ENCODE assay signal across 8 cellular contexts in the genomic region with DNA sequence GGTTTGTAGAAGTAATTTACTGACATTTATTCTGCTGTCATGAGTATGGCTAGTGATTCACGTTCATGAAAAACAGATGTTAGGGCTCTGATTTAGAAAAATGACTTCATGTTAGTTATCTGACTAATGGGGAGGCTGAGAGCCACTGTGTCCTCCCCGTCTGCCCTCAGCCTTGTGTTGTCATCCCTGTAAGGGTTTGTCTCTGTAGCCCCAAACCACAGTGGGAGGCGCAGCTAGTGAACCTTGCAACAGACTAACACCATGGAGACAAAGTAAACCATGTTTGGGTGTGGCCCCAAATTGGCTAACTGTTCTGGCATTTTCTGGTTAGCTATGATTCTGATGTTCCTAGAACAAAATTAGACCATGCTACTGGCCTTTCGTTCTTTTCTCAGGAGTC.
A peak's percentile ranks its signal among the peaks of the same experiment; 100 is the strongest.
DNase-seq lines count a peak whose midpoint lies in the region; ATAC-seq and TF ChIP-seq lines count a peak whose summit lies in the region.

No MANE protein-coding gene starts in this region.

- H3K36me3 ChIP-seq in left ventricle myocardium inferior, result no peaks in the 10 kb centered on the region

- no peaks in the 10 kb centered on the region for H3K9me3 Mint-ChIP-seq in Calu3 (ENCODE audit: low read depth, unreplicated experiment)
- H3K9me3 Mint-ChIP-seq in activated naive CD4-positive, alpha-beta T cell treated with anti-CD3 and anti-CD28 coated beads, Interleukin-2, amount 10 ng/mL, durations not matched to agents 7 days and 5 days, result no peaks in the 10 kb centered on the region

- no peaks in the 10 kb centered on the region for H3K9me3 ChIP-seq in left ventricle myocardium inferior (replicated peaks)

- no peak overlapping the region for H3K4me3 ChIP-seq in left ventricle myocardium inferior

- BruUV-seq in Calu3 (replicated peaks; lab: Mats Ljungman, UMichigan), result no TSS peak

- ATAC-seq in HG02981 (IDR thresholded peaks at IDR 0.05; ENCODE audit: unreplicated experiment), result peak; percentile 56

- H3K36me3 Mint-ChIP-seq in Calu3 (ENCODE audit: insufficient read depth, unreplicated experiment), result peaks cover 18% of the 10 kb centered on the region
- H3K36me3 Mint-ChIP-seq in activated naive CD4-positive, alpha-beta T cell treated with anti-CD3 and anti-CD28 coated beads, Interleukin-2, amount 10 ng/mL, durations not matched to agents 7 days and 5 days, result peaks cover 3% of the 10 kb centered on the region

- peak overlapping the region; percentile 94 for H3K27ac ChIP-seq in left ventricle myocardium inferior (replicated peaks)

- DNase-seq in Calu3, result peak; percentile 44
- peak; percentile 98 for DNase-seq in SIG-M5 treated with dmso at 0.1 percent for 504 hours (lab: John Stamatoyannopoulos, UW; ENCODE audit: unreplicated experiment)
- peak; percentile 93 for DNase-seq in activated naive CD4-positive, alpha-beta T cell treated with anti-CD3 and anti-CD28 coated beads, Interleukin-2, amount 10 ng/mL, durations not matched to agents 7 days and 5 days
- peak; percentile 81 for DNase-seq in left ventricle myocardium inferior
- peak; percentile 50 for DNase-seq in stimulated activated CD4-positive, alpha-beta T cell treated with anti-CD3 and anti-CD28 coated beads, Interleukin-12 subunit alpha, Interleukin-12 subunit beta, amount 100 ng/mL, for 4 hours
- DNase-seq in middle frontal gyrus (ENCODE audit: extremely low spot score, low spot score), result no peak
- no peak for DNase-seq in foreskin melanocyte

- intact Hi-C loops in Calu3 (cut with micrococcal nuclease; ENCODE audit: unreplicated experiment), result no loop called here
- intact Hi-C loops in left ventricle myocardium inferior (cut with micrococcal nuclease), result no loop called here

- no peaks in the 10 kb centered on the region for H3K27me3 Mint-ChIP-seq in Calu3 (ENCODE audit: unreplicated experiment)
- peaks cover 5% of the 10 kb centered on the region for H3K27me3 Mint-ChIP-seq in activated naive CD4-positive, alpha-beta T cell treated with anti-CD3 and anti-CD28 coated beads, Interleukin-2, amount 10 ng/mL, durations not matched to agents 7 days and 5 days

- CTCF ChIA-PET in Calu3 (lab: Charles Lee), result interaction anchor here (0.7 to 1.5 kb wide), 6 partner anchors 10 to 422 kb away, joined by 3 to 8 read pairs (median 4); no protein-coding TSS in a partner anchor
- CTCF ChIA-PET in activated naive CD4-positive, alpha-beta T cell treated with anti-CD3 and anti-CD28 coated beads, Interleukin-2, amount 10 ng/mL, durations not matched to agents 7 days and 5 days (lab: Charles Lee), result interaction anchor here (0.7 to 2.7 kb wide), 8 partner anchors 9 to 106 kb away, joined by 3 to 18 read pairs (median 4); no protein-coding TSS in a partner anchor

- peaks cover 70% of the 10 kb centered on the region for H3K4me1 ChIP-seq in left ventricle myocardium inferior

- H3K27me3 ChIP-seq in left ventricle myocardium inferior (ENCODE audit: low read depth), result no peaks in the 10 kb centered on the region

- H3K4me3 Mint-ChIP-seq in Calu3 (ENCODE audit: low read depth, unreplicated experiment), result no peak overlapping the region
- H3K4me3 Mint-ChIP-seq in activated naive CD4-positive, alpha-beta T cell treated with anti-CD3 and anti-CD28 coated beads, Interleukin-2, amount 10 ng/mL, durations not matched to agents 7 days and 5 days, result peak overlapping the region; percentile 46

- TF ChIP-seq CTCF in Calu3 (IDR thresholded peaks at IDR 0.05; ENCODE audit: unreplicated experiment) (no peak), left ventricle myocardium inferior (IDR thresholded peaks at IDR 0.05; ENCODE audit: borderline replicate concordance) (no peak)

- peaks cover 36% of the 10 kb centered on the region for H3K4me1 Mint-ChIP-seq in Calu3 (ENCODE audit: low read depth, unreplicated experiment)
- peaks cover 54% of the 10 kb centered on the region for H3K4me1 Mint-ChIP-seq in activated naive CD4-positive, alpha-beta T cell treated with anti-CD3 and anti-CD28 coated beads, Interleukin-2, amount 10 ng/mL, durations not matched to agents 7 days and 5 days

- peak overlapping the region; percentile 64 for H3K27ac Mint-ChIP-seq in Calu3 (ENCODE audit: unreplicated experiment)
- H3K27ac Mint-ChIP-seq in activated naive CD4-positive, alpha-beta T cell treated with anti-CD3 and anti-CD28 coated beads, Interleukin-2, amount 10 ng/mL, durations not matched to agents 7 days and 5 days, result peak overlapping the region; percentile 97

Comparison
In these comparisons a context has a peak if more than half of its experiments do, and no peak if none do; other contexts are left out.
1. DNase-seq: peak in Calu3 (single experiment), SIG-M5 treated with dmso at 0.1 percent for 504 hours (single experiment), activated naive CD4-positive, alpha-beta T cell treated with anti-CD3 and anti-CD28 coated beads, Interleukin-2, amount 10 ng/mL, durations not matched to agents 7 days and 5 days (single experiment), left ventricle myocardium inferior (single experiment) and stimulated activated CD4-positive, alpha-beta T cell treated with anti-CD3 and anti-CD28 coated beads, Interleukin-12 subunit alpha, Interleukin-12 subunit beta, amount 100 ng/mL, for 4 hours (single experiment); none in middle frontal gyrus (single experiment) and foreskin melanocyte (single experiment).